ENCODE assay signal across 10 cellular contexts in the genomic region with DNA sequence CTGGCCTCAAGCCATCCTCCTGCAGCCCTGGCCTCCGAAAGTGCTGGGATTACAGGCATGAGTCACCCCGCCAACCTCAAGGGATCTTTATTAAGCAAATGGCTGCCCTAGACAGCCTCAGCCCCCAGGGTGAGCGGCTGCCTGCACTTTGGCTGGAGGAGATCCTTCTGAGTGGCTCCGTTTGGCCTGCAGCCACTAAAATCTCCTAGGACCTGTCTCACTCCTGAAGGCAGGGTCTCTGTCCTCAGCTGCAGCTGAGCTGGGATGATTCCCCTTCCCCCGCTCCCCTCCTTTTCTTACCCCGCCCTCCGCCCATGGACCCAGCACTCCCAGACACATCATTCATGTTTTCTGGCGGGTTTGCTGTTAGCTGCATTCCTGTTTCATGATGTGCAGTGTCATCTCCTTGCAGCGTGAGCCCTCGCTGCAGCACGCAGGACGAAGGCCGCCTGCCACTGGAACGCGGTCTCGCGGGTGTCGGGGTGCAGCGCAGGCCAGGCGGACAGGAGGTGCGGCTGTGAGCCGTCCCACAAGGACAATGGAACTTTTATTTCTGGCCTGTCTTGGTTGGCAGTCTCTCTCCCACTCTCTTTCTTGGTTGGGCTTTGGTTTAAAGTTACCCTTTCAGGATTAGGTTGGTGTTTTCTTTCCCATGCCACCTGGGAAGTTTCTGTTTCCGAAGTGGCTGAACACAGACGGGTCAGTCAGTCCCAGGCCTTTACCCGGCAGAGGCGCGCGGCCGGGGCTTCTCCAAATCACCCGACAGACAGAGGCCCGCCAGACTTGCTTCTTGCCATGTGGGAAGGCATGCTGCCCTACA.
DNase-seq lines count a peak whose midpoint lies in the region; ATAC-seq and TF ChIP-seq lines count a peak whose summit lies in the region.
"Had no signal": no experiment of that assay in that cellular context is flagged by ENCODE, and none has a peak within 500 bp of the region (broad histone marks: within the 10 kb centered on the region; RNA-seq: fewer than 3 reads in every experiment).

No MANE protein-coding gene starts in this region.

- H3K9me3 ChIP-seq in breast epithelium, result no peaks in the 10 kb centered on the region

- peak; percentile 93 for DNase-seq in A172 (ENCODE audit: low spot score)
- peak; percentile 91 for DNase-seq in HT1080 (ENCODE audit: low read depth)
- DNase-seq in breast epithelium (ENCODE audit: low spot score in 2 of 2), result peak in 1 of 2 donors; percentile 51
- DNase-seq in kidney glomerular epithelial cell (lab: John Stamatoyannopoulos, UW), result peak; percentile 85
- DNase-seq in effector memory CD8-positive, alpha-beta T cell, result no peak
- DNase-seq: NCI-H2171 treated with DMSO at 0.1 percent for 48 hours had no signal

- H3K27ac Mint-ChIP-seq in effector memory CD8-positive, alpha-beta T cell, result no peak overlapping the region
- H3K27ac Mint-ChIP-seq: CD4-positive, CD25-positive, alpha-beta regulatory T cell had no signal

- H3K4me3 Mint-ChIP-seq in effector memory CD8-positive, alpha-beta T cell, result no peak overlapping the region
- H3K4me3 Mint-ChIP-seq: CD4-positive, CD25-positive, alpha-beta regulatory T cell had no signal

- H3K27ac ChIP-seq in breast epithelium, result peak overlapping the region; percentile 71 to 76

- H3K4me3 ChIP-seq in breast epithelium, result peak overlapping the region in 2 of 3 donors; percentile 35 to 56

- peaks cover 9 to 16% of the 10 kb centered on the region in 2 donors for H3K4me1 Mint-ChIP-seq in effector memory CD8-positive, alpha-beta T cell (ENCODE audit: low read depth in 2 of 2)
- H3K4me1 Mint-ChIP-seq: CD4-positive, CD25-positive, alpha-beta regulatory T cell had no signal

- peaks cover 0 to 3% of the 10 kb centered on the region in 2 donors for H3K27me3 ChIP-seq in breast epithelium

- H3K9me3 Mint-ChIP-seq in effector memory CD8-positive, alpha-beta T cell, result no peaks in the 10 kb centered on the region

- peaks cover 5% of the 10 kb centered on the region for H3K36me3 Mint-ChIP-seq in effector memory CD8-positive, alpha-beta T cell (ENCODE audit: insufficient read depth)
- H3K36me3 Mint-ChIP-seq: CD4-positive, CD25-positive, alpha-beta regulatory T cell had no signal

- no peaks in the 10 kb centered on the region for H3K4me1 ChIP-seq in breast epithelium

- TF ChIP-seq CTCF in breast epithelium (IDR thresholded peaks at IDR 0.05), result no peak

- intact Hi-C loops in breast epithelium (cut with DNase I; ENCODE audit: low total_unique reads), result no loop called here

- H3K36me3 ChIP-seq in breast epithelium, result no peaks in the 10 kb centered on the region

- ATAC-seq in GM21576 (IDR thresholded peaks at IDR 0.05; ENCODE audit: unreplicated experiment) (no peak), GM21825 (IDR thresholded peaks at IDR 0.05; ENCODE audit: unreplicated experiment) (no peak), HG03469 (IDR thresholded peaks at IDR 0.05; ENCODE audit: unreplicated experiment) (no peak)
- no peak for ATAC-seq in effector memory CD8-positive, alpha-beta T cell (replicated peaks)

- TF ChIP-seq POLR2A in breast epithelium (IDR thresholded peaks at IDR 0.05), result no peak

- peaks cover 80 to 89% of the 10 kb centered on the region in 2 donors for H3K27me3 Mint-ChIP-seq in effector memory CD8-positive, alpha-beta T cell

Comparison
In these comparisons a context has a peak if more than half of its experiments do, and no peak if none do; other contexts are left out.
1. DNase-seq: peak in A172 (single experiment), HT1080 (single experiment) and kidney glomerular epithelial cell (single experiment); none in effector memory CD8-positive, alpha-beta T cell (0 of 3).